Comparison of ENCODE assay signal across 8 cellular contexts in the genomic region with DNA sequence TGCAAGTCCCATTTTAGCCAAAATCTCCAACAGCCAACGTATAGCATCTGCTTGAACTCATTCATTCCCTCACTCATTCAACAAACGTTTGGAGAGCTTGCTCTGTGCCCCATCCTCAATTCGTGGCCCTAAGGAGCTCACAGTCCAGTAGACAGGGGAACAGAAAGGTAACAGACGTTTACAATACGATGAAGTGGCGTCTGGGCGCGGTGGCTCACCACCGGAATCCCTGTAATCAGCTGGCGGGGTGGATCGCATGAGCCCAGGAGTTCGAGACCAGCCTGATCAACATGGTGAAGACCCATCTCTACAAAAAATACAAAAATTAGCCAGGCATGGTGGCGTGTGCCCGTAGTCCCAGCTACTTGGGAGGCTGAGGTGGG. TPM values are rescaled to one million over a fixed set of nuclear protein-coding genes. Genes with fewer than 3 reads are reported as not detected.
A peak's percentile ranks its signal among the peaks of the same experiment; 100 is the strongest.
DNase-seq lines count a peak whose midpoint lies in the region; ATAC-seq and TF ChIP-seq lines count a peak whose summit lies in the region.

No MANE protein-coding gene starts in this region.

- no peak for ATAC-seq in PC-3
- ATAC-seq in GM19328 (IDR thresholded peaks at IDR 0.05; ENCODE audit: unreplicated experiment), result no peak
- no peak for ATAC-seq in left colon

- POLR2A ChIA-PET in PC-3 (lab: Charles Lee; ENCODE audit: unreplicated experiment), result interaction anchor here (0.6 kb wide), 1 partner anchor 8 kb away, joined by 16 read pairs; no protein-coding TSS in a partner anchor

- H3K79me2 ChIP-seq in PC-3 (ENCODE audit: low read length), result peaks cover 33% of the 10 kb centered on the region
- H3K79me2 ChIP-seq in parathyroid adenoma, result no peaks in the 10 kb centered on the region

- BruUV-seq in PC-3 (replicated peaks; lab: Mats Ljungman, UMichigan), result no TSS peak

- H3K27me3 ChIP-seq in PC-3 (ENCODE audit: low read length) (no peaks in the 10 kb centered on the region), parathyroid adenoma (ENCODE audit: control insufficient read depth, insufficient read depth, low read length) (no peaks in the 10 kb centered on the region)
- H3K27me3 ChIP-seq in effector memory CD4-positive, alpha-beta T cell (replicated peaks; ENCODE audit: control insufficient read depth, insufficient read depth, low read length, poor library complexity, severe bottlenecking), result no peaks in the 10 kb centered on the region

- H3K9ac ChIP-seq in ES-I3 (ENCODE audit: low read depth, low read length) (peak overlapping the region; percentile 39; the same call in 1 of the 2 replicates), PC-3 (ENCODE audit: low read length) (no peak overlapping the region), parathyroid adenoma (no peak overlapping the region)

- intact Hi-C loops in PC-3 (cut with micrococcal nuclease) (loop anchor here (10.0 kb wide), 1 partner anchor 98 kb away; no protein-coding TSS in a partner anchor), left colon (cut with DNase I, micrococcal nuclease) (no loop called here)

- DNase-seq in PC-3, result no peak
- DNase-seq in effector memory CD4-positive, alpha-beta T cell, result no peak
- no peak for DNase-seq in stimulated activated CD4-positive, alpha-beta T cell treated with anti-CD3 and anti-CD28 coated beads, Interleukin-12 subunit alpha, Interleukin-12 subunit beta, amount 100 ng/mL, for 4 hours
- DNase-seq in NCI-H510A treated with DMSO at 0.1 percent for 48 hours (lab: John Stamatoyannopoulos, UW), result no peak
- no peak for DNase-seq in left colon

- peaks cover 21% of the 10 kb centered on the region for H4K20me1 ChIP-seq in PC-3 (ENCODE audit: low read length)

- H3K4me2 ChIP-seq in PC-3 (ENCODE audit: low read length), result peak overlapping the region; percentile 79
- peak overlapping the region; percentile 77 for H3K4me2 ChIP-seq in parathyroid adenoma (ENCODE audit: low read length)

- peak overlapping the region; percentile 95 for H2AFZ ChIP-seq in PC-3 (ENCODE audit: low read length)
- peak overlapping the region; percentile 96 for H2AFZ ChIP-seq in parathyroid adenoma

- H3K9me3 ChIP-seq in ES-I3 (ENCODE audit: control insufficient read depth, insufficient read depth, low read length), result no peaks in the 10 kb centered on the region
- H3K9me3 ChIP-seq in PC-3 (ENCODE audit: low read length), result no peaks in the 10 kb centered on the region
- H3K9me3 ChIP-seq in effector memory CD4-positive, alpha-beta T cell (ENCODE audit: control insufficient read depth, low read length), result no peaks in the 10 kb centered on the region
- no peaks in the 10 kb centered on the region for H3K9me3 ChIP-seq in parathyroid adenoma (ENCODE audit: control insufficient read depth, low read length)

- TF ChIP-seq CTCF in PC-3 (conservative IDR thresholded peaks at IDR 0.05; ENCODE audit: low read depth, low read length), result no peak
- TF ChIP-seq CTCF in parathyroid adenoma (IDR thresholded peaks at IDR 0.05), result no peak

- no peaks in the 10 kb centered on the region for H3K9me2 ChIP-seq in PC-3 (replicated peaks; ENCODE audit: low read length)

- CTCF ChIA-PET in PC-3 (lab: Charles Lee), result no interaction called here

- no peaks in the 10 kb centered on the region for H3K36me3 ChIP-seq in ES-I3 (ENCODE audit: insufficient read depth, low read length)
- H3K36me3 ChIP-seq in PC-3 (ENCODE audit: low read depth, low read length), result no peaks in the 10 kb centered on the region
- H3K36me3 ChIP-seq in effector memory CD4-positive, alpha-beta T cell (ENCODE audit: control insufficient read depth, insufficient read depth, low read length), result no peaks in the 10 kb centered on the region
- no peaks in the 10 kb centered on the region for H3K36me3 ChIP-seq in parathyroid adenoma (ENCODE audit: control insufficient read depth, insufficient read depth, low read length)

- H3K4me1 ChIP-seq in ES-I3 (ENCODE audit: insufficient read depth, low read length), result peaks cover 15% of the 10 kb centered on the region
- H3K4me1 ChIP-seq in PC-3 (ENCODE audit: insufficient read depth, low read length), result peaks cover 18% of the 10 kb centered on the region
- H3K4me1 ChIP-seq in effector memory CD4-positive, alpha-beta T cell (ENCODE audit: control insufficient read depth, insufficient read depth, low read length, poor library complexity, severe bottlenecking), result peaks cover 17% of the 10 kb centered on the region
- peaks cover 8% of the 10 kb centered on the region for H3K4me1 ChIP-seq in parathyroid adenoma

- peak overlapping the region; percentile 51; the same call in 1 of the 2 replicates for H3K4me3 ChIP-seq in PC-3 (ENCODE audit: low read length)
- peak overlapping the region; percentile 0 for H3K4me3 ChIP-seq in effector memory CD4-positive, alpha-beta T cell (ENCODE audit: insufficient read depth, low read depth, low read length, poor library complexity, severe bottlenecking)
- H3K4me3 ChIP-seq in parathyroid adenoma (ENCODE audit: low read depth, low read length), result no peak overlapping the region

- H3F3A ChIP-seq in PC-3 (ENCODE audit: low read length, unreplicated experiment), result no peaks in the 10 kb centered on the region

- no peak overlapping the region for H3K27ac ChIP-seq in PC-3 (ENCODE audit: low read length)
- H3K27ac ChIP-seq in effector memory CD4-positive, alpha-beta T cell (ENCODE audit: insufficient read depth, low read length, poor library complexity, severe bottlenecking), result peak overlapping the region; percentile 27
- peak overlapping the region; percentile 42 for H3K27ac ChIP-seq in parathyroid adenoma

RNA-seq across cellular contexts. Expression of gene E2F1, which starts 0.8 kb away (rescaled TPM):
- total RNA-seq in PC-3 (2014; rRNA removed) (63.7 and 72.2 TPM in 2 replicates), left colon (1 to 10 TPM; 2.6 to 5.9 TPM)

RNA-seq across cellular contexts. Expression of gene NECAB3, which starts 12.7 kb away (rescaled TPM):
- 41.2 and 43.5 TPM in 2 replicates for total RNA-seq in PC-3 (2014; rRNA removed)
- 10 to 100 TPM; 38.5 to 54.1 TPM for total RNA-seq in left colon

RNA-seq across cellular contexts. Expression of gene ACTL10, which starts 20.2 kb away (rescaled TPM):
- total RNA-seq in PC-3 (2014; rRNA removed) (1.6 and 2.8 TPM in 2 replicates), left colon (1 to 10 TPM; 3.5 to 3.8 TPM)

RNA-seq across cellular contexts. Expression of gene C20orf144, which starts 24.8 kb away (rescaled TPM):
- 0.17 TPM in 1 of 2 replicates, not detected in the other for total RNA-seq in PC-3 (2014; rRNA removed)
- total RNA-seq in left colon, result not detected

RNA-seq across cellular contexts. Expression of gene PXMP4, which starts 33.1 kb away (rescaled TPM):
- total RNA-seq in PC-3 (2014; rRNA removed) (not detected in 2 replicates), left colon (10 to 100 TPM; 13.4 to 22.2 TPM)
